Comparison of ENCODE assay signal across 32 cellular contexts in genomic region chr12:132259364-132259871, GRCh38.
DNase-seq lines count a peak whose midpoint lies in the region; ATAC-seq and TF ChIP-seq lines count a peak whose summit lies in the region.
"Had no signal": no experiment of that assay in that cellular context is flagged by ENCODE, and none has a peak within 500 bp of the region (broad histone marks: within the 10 kb centered on the region; RNA-seq: fewer than 3 reads in every experiment).

No MANE protein-coding gene starts in this region.

- ATAC-seq in GM19395 (IDR thresholded peaks at IDR 0.05; ENCODE audit: unreplicated experiment) (no peak), GM19351 (IDR thresholded peaks at IDR 0.05; ENCODE audit: unreplicated experiment) (no peak)
- ATAC-seq: heart right ventricle; lower lobe of right lung; naive thymus-derived CD4-positive, alpha-beta T cell; sciatic nerve; stimulated activated naive CD8-positive, alpha-beta T cell treated with anti-CD3 and anti-CD28 coated beads, Interleukin-15, amount 100 ng/mL, for 72 hours had no signal

- DNase-seq in A172 (ENCODE audit: low spot score) = peak; percentile 84
- DNase-seq in CMK (ENCODE audit: low read depth) = peak; percentile 14
- peak; percentile 12 for DNase-seq in M059J (ENCODE audit: low read depth)
- peak; percentile 59 for DNase-seq in chondrocyte (ENCODE audit: low spot score)
- no peak for DNase-seq in activated naive CD4-positive, alpha-beta T cell treated with anti-CD3 and anti-CD28 coated beads, Interleukin-2, amount 50 U/mL, for 16 hours
- DNase-seq: activated CD4-positive, alpha-beta T cell treated with anti-CD3 and anti-CD28 coated beads for 48 hours; activated CD8-positive, alpha-beta memory T cell treated with anti-CD3 and anti-CD28 coated beads for 24 hours; activated naive CD8-positive, alpha-beta T cell treated with anti-CD3 and anti-CD28 coated beads for 36 hours; anterior cingulate cortex; C1 segment of cervical spinal cord; central memory CD4-positive, alpha-beta T cell; COR-L47; endodermal cell; lower lobe of right lung; MG63; naive thymus-derived CD4-positive, alpha-beta T cell; NCI-H1930; NCI-H226; NCI-H748 treated with DMSO at 0.1 percent for 48 hours; Peyer's patch; stimulated activated CD4-positive, alpha-beta T cell treated with anti-CD3 and anti-CD28 coated beads, Interleukin-12 subunit alpha, Interleukin-12 subunit beta, amount 100 ng/mL, for 4 hours; stimulated activated CD4-positive, alpha-beta T cell treated with anti-CD3 and anti-CD28 coated beads, Interleukin-2, amount 100 ng/mL, for 48 hours; stimulated activated naive CD8-positive, alpha-beta T cell treated with anti-CD3 and anti-CD28 coated beads, Interleukin-15, amount 100 ng/mL, for 72 hours; SW 1271; T-helper 9 cell had no signal

- no peak overlapping the region for H3K27ac Mint-ChIP-seq in chondrocyte (ENCODE audit: unreplicated experiment)
- H3K27ac Mint-ChIP-seq: activated naive CD8-positive, alpha-beta T cell treated with anti-CD3 and anti-CD28 coated beads for 36 hours; dendritic cell treated with granulocyte-macrophage colony-stimulating factor and Interleukin-4, amounts not matched to agents 40 ng/mL and 50 ng/mL, for 4 days; endodermal cell; naive thymus-derived CD4-positive, alpha-beta T cell; progenitor cell of endocrine pancreas; stimulated activated naive CD8-positive, alpha-beta T cell treated with anti-CD3 and anti-CD28 coated beads, Interleukin-15, amount 100 ng/mL, for 72 hours had no signal

- H3K36me3 Mint-ChIP-seq in chondrocyte (ENCODE audit: low read depth) = no peaks in the 10 kb centered on the region
- H3K36me3 Mint-ChIP-seq: activated naive CD8-positive, alpha-beta T cell treated with anti-CD3 and anti-CD28 coated beads for 36 hours; IgD-negative memory B cell; naive thymus-derived CD4-positive, alpha-beta T cell had no signal

- no peaks in the 10 kb centered on the region for H3K9me3 Mint-ChIP-seq in chondrocyte (ENCODE audit: low read depth)
- H3K9me3 Mint-ChIP-seq: activated naive CD8-positive, alpha-beta T cell treated with anti-CD3 and anti-CD28 coated beads for 36 hours; dendritic cell treated with granulocyte-macrophage colony-stimulating factor and Interleukin-4, amounts not matched to agents 40 ng/mL and 50 ng/mL, for 4 days; endodermal cell; IgD-negative memory B cell; stimulated activated naive CD8-positive, alpha-beta T cell treated with anti-CD3 and anti-CD28 coated beads, Interleukin-15, amount 100 ng/mL, for 72 hours had no signal

- no peak for TF ChIP-seq CTCF in chondrocyte (IDR thresholded peaks at IDR 0.05)

- peaks cover 5% of the 10 kb centered on the region for H3K4me1 Mint-ChIP-seq in chondrocyte (ENCODE audit: low read depth)
- H3K4me1 Mint-ChIP-seq: naive thymus-derived CD4-positive, alpha-beta T cell; stimulated activated naive CD8-positive, alpha-beta T cell treated with anti-CD3 and anti-CD28 coated beads, Interleukin-15, amount 100 ng/mL, for 72 hours had no signal

- H3K27me3 Mint-ChIP-seq in chondrocyte (ENCODE audit: low read depth) = peaks cover 37% of the 10 kb centered on the region
- H3K27me3 Mint-ChIP-seq: activated naive CD8-positive, alpha-beta T cell treated with anti-CD3 and anti-CD28 coated beads for 36 hours; IgD-negative memory B cell had no signal

- H3K4me3 Mint-ChIP-seq in chondrocyte (ENCODE audit: unreplicated experiment) = no peak overlapping the region
- H3K4me3 Mint-ChIP-seq: activated naive CD8-positive, alpha-beta T cell treated with anti-CD3 and anti-CD28 coated beads for 36 hours; dendritic cell treated with granulocyte-macrophage colony-stimulating factor and Interleukin-4, amounts not matched to agents 40 ng/mL and 50 ng/mL, for 4 days; endodermal cell; naive thymus-derived CD4-positive, alpha-beta T cell; stimulated activated naive CD8-positive, alpha-beta T cell treated with anti-CD3 and anti-CD28 coated beads, Interleukin-15, amount 100 ng/mL, for 72 hours had no signal
